ENCODE assay signal across 8 cellular contexts in genomic region chr19:44747739-44748425, GRCh38. TPM values are rescaled to one million over a fixed set of nuclear protein-coding genes. Genes with fewer than 3 reads are reported as not detected.
DNase-seq lines count a peak whose midpoint lies in the region; ATAC-seq and TF ChIP-seq lines count a peak whose summit lies in the region.

No MANE protein-coding gene starts in this region.

- H4K20me1 ChIP-seq in SU-DHL-6 (ENCODE audit: low read depth, low read length) = no peaks in the 10 kb centered on the region

- H3K9me3 ChIP-seq in HUES48 (ENCODE audit: control insufficient read depth, insufficient read depth, low read length) (no peaks in the 10 kb centered on the region), SU-DHL-6 (ENCODE audit: insufficient read depth, low read length) (no peaks in the 10 kb centered on the region)

- TF ChIP-seq CTCF in SU-DHL-6 (IDR thresholded peaks at IDR 0.05; ENCODE audit: insufficient read depth, low read length, poor library complexity, severe bottlenecking) = no peak

- peak overlapping the region; percentile 30 for H2AFZ ChIP-seq in SU-DHL-6 (ENCODE audit: low read depth, low read length, severe bottlenecking)

- H3K9ac ChIP-seq in HUES48 (ENCODE audit: low read depth, low read length) (no peak overlapping the region), SU-DHL-6 (ENCODE audit: low read length) (peak overlapping the region; percentile 65)

- peak; percentile 65 for DNase-seq in activated CD4-positive, alpha-beta T cell treated with anti-CD3 and anti-CD28 coated beads for 36 hours
- DNase-seq in activated CD4-positive, alpha-beta T cell treated with anti-CD3 and anti-CD28 coated beads for 4 hours = no peak
- DNase-seq in caudate nucleus (lab: John Stamatoyannopoulos, UW) = peak in 11 of 61 donors; percentile 5 to 49 (median 21)
- peak; percentile 31 for DNase-seq in stimulated activated CD4-positive, alpha-beta T cell treated with anti-CD3 and anti-CD28 coated beads, Interleukin-4, amount 100 ng/mL, for 24 hours
- DNase-seq in SKM-1 (lab: John Stamatoyannopoulos, UW; ENCODE audit: unreplicated experiment) = no peak

- H3K27ac Mint-ChIP-seq in activated CD4-positive, alpha-beta T cell treated with anti-CD3 and anti-CD28 coated beads for 36 hours = peak overlapping the region; percentile 95

- CTCF ChIA-PET in activated CD4-positive, alpha-beta T cell treated with anti-CD3 and anti-CD28 coated beads for 36 hours (lab: Charles Lee) = no interaction called here

- ATAC-seq in activated CD4-positive, alpha-beta T cell treated with anti-CD3 and anti-CD28 coated beads for 36 hours = peak; percentile 37

- H3K27me3 ChIP-seq in HUES48 (ENCODE audit: control insufficient read depth, insufficient read depth, low read length) (peaks cover 59% of the 10 kb centered on the region), SU-DHL-6 (ENCODE audit: low read length) (no peaks in the 10 kb centered on the region), layer of hippocampus (ENCODE audit: control insufficient read depth, insufficient read depth, low read length) (no peaks in the 10 kb centered on the region)

- peak overlapping the region; percentile 64 for H3K4me3 ChIP-seq in HUES48 (ENCODE audit: low read depth, low read length)
- peak overlapping the region; percentile 58 for H3K4me3 ChIP-seq in SU-DHL-6 (ENCODE audit: insufficient read depth, low read length, poor library complexity, severe bottlenecking)

- H3K27me3 Mint-ChIP-seq in activated CD4-positive, alpha-beta T cell treated with anti-CD3 and anti-CD28 coated beads for 36 hours = no peaks in the 10 kb centered on the region

- H3K4me2 ChIP-seq in SU-DHL-6 (ENCODE audit: low read depth, low read length, poor library complexity, severe bottlenecking) = peak overlapping the region; percentile 86

- no peaks in the 10 kb centered on the region for H3K36me3 ChIP-seq in HUES48 (ENCODE audit: control insufficient read depth, insufficient read depth, low read length)
- no peaks in the 10 kb centered on the region for H3K36me3 ChIP-seq in SU-DHL-6 (ENCODE audit: low read length)

- peaks cover 37% of the 10 kb centered on the region for H3K36me3 Mint-ChIP-seq in activated CD4-positive, alpha-beta T cell treated with anti-CD3 and anti-CD28 coated beads for 36 hours (ENCODE audit: low read depth)

- H3K79me2 ChIP-seq in SU-DHL-6 (ENCODE audit: insufficient read depth, low read length) = peaks cover 26% of the 10 kb centered on the region

- H3K9me2 ChIP-seq in SU-DHL-6 (replicated peaks; ENCODE audit: insufficient read depth, low read length) = no peaks in the 10 kb centered on the region

- H3K9me3 Mint-ChIP-seq in activated CD4-positive, alpha-beta T cell treated with anti-CD3 and anti-CD28 coated beads for 36 hours (ENCODE audit: low read depth) = no peaks in the 10 kb centered on the region

- peak overlapping the region; percentile 91 for H3K4me3 Mint-ChIP-seq in activated CD4-positive, alpha-beta T cell treated with anti-CD3 and anti-CD28 coated beads for 36 hours

- intact Hi-C loops in activated CD4-positive, alpha-beta T cell treated with anti-CD3 and anti-CD28 coated beads for 36 hours (cut with DNase I, micrococcal nuclease) = loop anchor here (1.0 to 5.0 kb wide), 13 partner anchors 22 to 1286 kb away; partner anchors contain the start of genes BLOC1S3 (in 1 of the 2), CLPTM1 (in 1 of the 2), RELB (in 1 of the 2) and SMG9 (in 1 of the 2)

- H3K27ac ChIP-seq in HUES48 (ENCODE audit: low read depth, low read length) (no peak overlapping the region), SU-DHL-6 (ENCODE audit: low read depth, low read length) (peak overlapping the region; percentile 99), caudate nucleus (ENCODE audit: low read depth, low read length) (peak overlapping the region; percentile 58), layer of hippocampus (ENCODE audit: low read depth, low read length) (peak overlapping the region; percentile 69)

- H3K4me1 Mint-ChIP-seq in activated CD4-positive, alpha-beta T cell treated with anti-CD3 and anti-CD28 coated beads for 36 hours = peaks cover 51% of the 10 kb centered on the region

- peaks cover 39% of the 10 kb centered on the region for H3F3A ChIP-seq in SU-DHL-6 (ENCODE audit: insufficient read depth)

- POLR2A ChIA-PET in activated CD4-positive, alpha-beta T cell treated with anti-CD3 and anti-CD28 coated beads for 36 hours (lab: Charles Lee) = no interaction called here

- H3K4me1 ChIP-seq in HUES48 (ENCODE audit: control insufficient read depth, insufficient read depth, low read length) = peaks cover 1% of the 10 kb centered on the region; the same call in 1 of the 2 replicates

RNA-seq across cellular contexts. Expression of gene BCL3, which starts 0.6 kb away (rescaled TPM):
- total RNA-seq in activated CD4-positive, alpha-beta T cell treated with anti-CD3 and anti-CD28 coated beads for 36 hours = 10 to 100 TPM; 56.2 to 81.5 TPM

RNA-seq across cellular contexts. Expression of gene CBLC, which starts 29.8 kb away (rescaled TPM):
- total RNA-seq in activated CD4-positive, alpha-beta T cell treated with anti-CD3 and anti-CD28 coated beads for 36 hours = not detected

RNA-seq across cellular contexts. Expression of gene CEACAM16, which starts 48.9 kb away (rescaled TPM):
- total RNA-seq in activated CD4-positive, alpha-beta T cell treated with anti-CD3 and anti-CD28 coated beads for 36 hours = not detected

Comparison
In these comparisons a context has a peak if more than half of its experiments do, and no peak if none do; other contexts are left out.
1. DNase-seq: peak in activated CD4-positive, alpha-beta T cell treated with anti-CD3 and anti-CD28 coated beads for 36 hours (single experiment) and stimulated activated CD4-positive, alpha-beta T cell treated with anti-CD3 and anti-CD28 coated beads, Interleukin-4, amount 100 ng/mL, for 24 hours (single experiment); none in activated CD4-positive, alpha-beta T cell treated with anti-CD3 and anti-CD28 coated beads for 4 hours (0 of 2) and SKM-1 (single experiment).